In the genomic region with DNA sequence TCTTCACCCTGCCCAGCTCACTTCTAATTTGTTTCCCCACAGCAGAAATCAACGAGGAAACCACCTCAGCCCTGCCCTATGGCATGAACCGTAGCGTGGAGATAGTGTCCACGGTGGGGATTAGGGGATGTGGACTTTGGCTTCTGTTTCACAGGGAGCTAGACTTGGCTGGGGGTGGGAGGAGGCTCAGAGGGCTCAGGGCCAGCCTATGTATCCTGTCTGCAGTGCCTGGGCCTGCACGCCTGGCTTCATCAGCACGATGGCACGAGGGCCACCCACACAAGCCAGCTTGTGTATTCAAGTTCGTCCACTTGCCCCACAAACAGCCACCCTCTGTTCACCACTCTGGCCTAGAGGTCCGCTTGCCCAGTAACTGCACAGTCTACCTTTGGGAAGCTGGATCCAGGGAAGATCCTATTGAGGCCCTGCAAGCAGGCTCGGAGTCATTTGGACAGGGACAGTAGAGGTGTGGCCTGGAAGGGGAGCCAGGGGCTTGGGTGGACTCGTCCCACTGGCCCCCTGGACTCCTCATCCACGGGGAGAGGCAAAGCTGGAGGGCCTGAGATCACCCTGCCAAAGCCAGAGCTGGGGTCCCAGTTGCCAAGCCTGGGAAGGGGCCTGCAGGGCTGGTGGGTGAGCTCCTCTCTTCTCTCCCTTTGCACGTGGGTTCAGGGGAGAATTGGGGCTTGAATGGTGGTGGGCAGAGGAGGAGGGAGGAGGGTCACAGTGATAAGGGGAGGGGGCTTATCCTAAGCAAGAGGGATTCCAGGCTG, we compare ENCODE assay signal across 15 cellular contexts. TPM values are rescaled to one million over a fixed set of nuclear protein-coding genes. Genes with fewer than 3 reads are reported as not detected.
A peak's percentile ranks its signal among the peaks of the same experiment; 100 is the strongest.
DNase-seq lines count a peak whose midpoint lies in the region; ATAC-seq and TF ChIP-seq lines count a peak whose summit lies in the region.
"Had no signal": no experiment of that assay in that cellular context is flagged by ENCODE, and none has a peak within 500 bp of the region (broad histone marks: within the 10 kb centered on the region; RNA-seq: fewer than 3 reads in every experiment).

No MANE protein-coding gene starts in this region.

- ATAC-seq in naive B cell (ENCODE audit: low read depth in 2 of 2) = no peak
- ATAC-seq in GM21723 (IDR thresholded peaks at IDR 0.05; ENCODE audit: unreplicated experiment) = no peak
- ATAC-seq in HG02623 (IDR thresholded peaks at IDR 0.05; ENCODE audit: unreplicated experiment) = no peak
- no peak for ATAC-seq in left lung
- ATAC-seq: left ventricle myocardium superior had no signal

- DNase-seq in Ammon's horn (ENCODE audit: low spot score) = peak; percentile 87
- peak; percentile 9 for DNase-seq in H7
- DNase-seq in dorsolateral prefrontal cortex = peak in 9 of 10 donors; percentile 68 to 90 (median 81)
- no peak for DNase-seq in naive B cell
- no peak for DNase-seq in KG1 (lab: John Stamatoyannopoulos, UW)
- no peak for DNase-seq in left lung
- DNase-seq: activated CD4-positive, CD25-positive, alpha-beta regulatory T cell; left ventricle myocardium superior; NCI-H2081; stimulated activated CD4-positive, alpha-beta T cell treated with anti-CD3 and anti-CD28 coated beads, Interleukin-4, amount 100 ng/mL, for 1 hour; upper lobe of left lung had no signal

- intact Hi-C loops in dorsolateral prefrontal cortex (cut with DNase I) (no loop called here), left lung (cut with DNase I) (no loop called here)

- peaks cover 0 to under 1% of the 10 kb centered on the region in 2 donors for H3K4me1 ChIP-seq in left lung
- H3K4me1 ChIP-seq: neural progenitor cell had no signal

- no peaks in the 10 kb centered on the region for H3K27me3 Mint-ChIP-seq in naive B cell

- no peaks in the 10 kb centered on the region for H3K36me3 ChIP-seq in H7 (replicated peaks; ENCODE audit: control insufficient read depth, insufficient read depth, low read length)
- no peaks in the 10 kb centered on the region for H3K36me3 ChIP-seq in left lung
- H3K36me3 ChIP-seq: neural progenitor cell, upper lobe of left lung had no signal

- H3K4me1 Mint-ChIP-seq in naive B cell = peaks cover 48 to 84% (median 78%) of the 10 kb centered on the region in 3 donors

- peaks cover 0 to 4% (median 2%) of the 10 kb centered on the region in 7 donors for H3K9me3 Mint-ChIP-seq in naive B cell
- H3K9me3 Mint-ChIP-seq: neural progenitor cell had no signal

- peak overlapping the region in 2 of 8 donors; percentile 6 to 62 for H3K4me3 Mint-ChIP-seq in naive B cell
- H3K4me3 Mint-ChIP-seq: dendritic cell treated with granulocyte-macrophage colony-stimulating factor and Interleukin-4, amounts not matched to agents 40 ng/mL and 50 ng/mL, for 4 days; neural progenitor cell had no signal

- TF ChIP-seq CTCF in dorsolateral prefrontal cortex (IDR thresholded peaks at IDR 0.05 in 54 of 56, conservative IDR thresholded peaks at IDR 0.05 in 2 of 56; ENCODE audit: low read depth in 1 of 56, partially characterized antibody in 56 of 56) (peak in 7 of 56 donors; percentile 6 to 19 (median 13)), left lung (IDR thresholded peaks at IDR 0.05) (no peak)

- H3K4me3 ChIP-seq in H7 (ENCODE audit: insufficient read depth, low read depth, low read length) (no peak overlapping the region), dorsolateral prefrontal cortex (no peak overlapping the region), left lung (no peak overlapping the region)
- H3K4me3 ChIP-seq: neural progenitor cell, upper lobe of left lung had no signal

- H3K9me3 ChIP-seq in left lung = no peaks in the 10 kb centered on the region
- H3K9me3 ChIP-seq: upper lobe of left lung had no signal

- peaks cover 0 to 10% of the 10 kb centered on the region in 2 donors for H3K36me3 Mint-ChIP-seq in naive B cell
- H3K36me3 Mint-ChIP-seq: neural progenitor cell had no signal

- H3K27ac Mint-ChIP-seq in naive B cell = peak overlapping the region in 4 of 6 donors; percentile 43 to 95 (median 68)
- H3K27ac Mint-ChIP-seq: dendritic cell treated with granulocyte-macrophage colony-stimulating factor and Interleukin-4, amounts not matched to agents 40 ng/mL and 50 ng/mL, for 4 days; neural progenitor cell had no signal

- no peaks in the 10 kb centered on the region for H3K27me3 ChIP-seq in H7 (ENCODE audit: control insufficient read depth, insufficient read depth, low read length)
- H3K27me3 ChIP-seq in dorsolateral prefrontal cortex = no peaks in the 10 kb centered on the region
- H3K27me3 ChIP-seq in left lung = peaks cover 0 to 13% of the 10 kb centered on the region in 2 donors
- H3K27me3 ChIP-seq: neural progenitor cell, upper lobe of left lung had no signal

- H3K27ac ChIP-seq in dorsolateral prefrontal cortex = peak overlapping the region; percentile 60 to 100 (median 99)
- no peak overlapping the region for H3K27ac ChIP-seq in left lung
- H3K27ac ChIP-seq: neural progenitor cell, upper lobe of left lung had no signal

RNA-seq across cellular contexts. Expression of gene FAM83D, which starts 38.0 kb away (rescaled TPM):
- 82.9 and 90.7 TPM in 2 replicates for total RNA-seq in H7 (2014; rRNA removed; shearing (Covaris generic))
- 1 to 10 TPM in 119 of 120 experiments, under 1 TPM in 1; 0.95 to 5.1 (median 2.4) TPM for total RNA-seq in dorsolateral prefrontal cortex
- polyA plus RNA-seq in naive B cell (ENCODE audit: low read depth in 6 of 6) = under 1 TPM in 5 of 6 donors, not detected in 1; 0.12 to 0.56 (median 0.26) TPM
- total RNA-seq in left lung = 1 to 10 TPM; 1.5 to 8.5 TPM

Comparison
In these comparisons a context has a peak if more than half of its experiments do, and no peak if none do; other contexts are left out.
1. DNase-seq: peak in Ammon's horn (single experiment), H7 (single experiment) and dorsolateral prefrontal cortex (9 of 10); none in naive B cell (single experiment), KG1 (single experiment) and left lung (0 of 2).
2. H3K27ac ChIP-seq: peak in dorsolateral prefrontal cortex (59 of 59); none in left lung (0 of 2).